In the genomic region with DNA sequence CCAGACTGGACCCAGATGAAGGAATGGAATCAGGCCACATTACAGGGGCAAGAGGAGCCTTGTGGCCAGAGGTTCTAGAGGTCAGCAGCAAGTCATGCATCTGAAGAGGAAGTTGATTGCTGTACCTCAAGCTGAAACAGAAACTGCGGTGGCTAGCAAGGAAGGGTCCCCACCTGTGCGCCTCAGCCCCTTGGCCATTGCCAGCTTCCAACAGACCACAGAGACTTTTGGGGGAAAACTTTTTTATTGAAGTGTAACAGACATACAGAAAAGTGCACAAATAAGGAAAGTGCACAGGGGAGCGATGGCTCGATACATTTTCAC, we compare ENCODE assay signal across 9 cellular contexts. TPM values are rescaled to one million over a fixed set of nuclear protein-coding genes. Genes with fewer than 3 reads are reported as not detected.
DNase-seq lines count a peak whose midpoint lies in the region; ATAC-seq and TF ChIP-seq lines count a peak whose summit lies in the region.
"Had no signal": no experiment of that assay in that cellular context is flagged by ENCODE, and none has a peak within 500 bp of the region (broad histone marks: within the 10 kb centered on the region; RNA-seq: fewer than 3 reads in every experiment).

No MANE protein-coding gene starts in this region.

- TF ChIP-seq EP300 in upper lobe of left lung (IDR thresholded peaks at IDR 0.05) = no peak

- H3K9me3 ChIP-seq in left ventricle myocardium inferior (replicated peaks) = no peaks in the 10 kb centered on the region
- no peaks in the 10 kb centered on the region for H3K9me3 ChIP-seq in OCI-LY1 (ENCODE audit: low read length)
- no peaks in the 10 kb centered on the region for H3K9me3 ChIP-seq in upper lobe of left lung
- H3K9me3 ChIP-seq in CD4-positive, alpha-beta memory T cell (ENCODE audit: control insufficient read depth in 1 of 2, low read length in 2 of 2) = no peaks in the 10 kb centered on the region

- H2AFZ ChIP-seq in OCI-LY1 (ENCODE audit: low read length) = peak overlapping the region; percentile 80

- H3K9ac ChIP-seq in OCI-LY1 (ENCODE audit: low read length) = peak overlapping the region; percentile 58

- H3F3A ChIP-seq in OCI-LY1 (ENCODE audit: insufficient read depth, low read length) = 0 out of 2 replicates have a peak, but pooled peaks cover 3% of the 10 kb centered on the region

- peaks cover 14% of the 10 kb centered on the region for H3K4me1 ChIP-seq in left ventricle myocardium inferior
- peaks cover 34% of the 10 kb centered on the region for H3K4me1 ChIP-seq in OCI-LY1 (ENCODE audit: insufficient read depth, low read length, severe bottlenecking)
- peaks cover 16 to 27% (median 18%) of the 10 kb centered on the region in 4 donors for H3K4me1 ChIP-seq in upper lobe of left lung
- peaks cover 4% of the 10 kb centered on the region for H3K4me1 ChIP-seq in CD4-positive, alpha-beta memory T cell (ENCODE audit: insufficient read depth, low read length)

- TF ChIP-seq POLR2A in upper lobe of left lung (IDR thresholded peaks at IDR 0.05) = no peak

- peaks cover 0 to 6% (median 4%) of the 10 kb centered on the region in 4 donors for H3K4me1 Mint-ChIP-seq in CD4-positive, alpha-beta memory T cell

- ATAC-seq in Right ventricle myocardium inferior (no peak), HG02970 (IDR thresholded peaks at IDR 0.05; ENCODE audit: low FRiP score, unreplicated experiment) (peak; percentile 63), upper lobe of left lung (ENCODE audit: low FRiP score in 2 of 2) (peak in 1 of 2 donors; percentile 68), left cardiac atrium (no peak)

- no peak overlapping the region for H3K4me3 ChIP-seq in left ventricle myocardium inferior
- peak overlapping the region; percentile 51 for H3K4me3 ChIP-seq in OCI-LY1 (ENCODE audit: low read depth, low read length, poor library complexity, severe bottlenecking)
- no peak overlapping the region for H3K4me3 ChIP-seq in upper lobe of left lung
- H3K4me3 ChIP-seq in CD4-positive, alpha-beta memory T cell (ENCODE audit: low read length in 2 of 2) = no peak overlapping the region

- WGBS in upper lobe of left lung, 2 donors = 71 to 72% methylated on average over 4 of the region's 4 CpGs

- CTCF ChIA-PET in CD4-positive, alpha-beta memory T cell (lab: Charles Lee; ENCODE audit: partially characterized antibody) = no interaction called here

- H3K36me3 Mint-ChIP-seq in CD4-positive, alpha-beta memory T cell = no peaks in the 10 kb centered on the region

- H3K27ac ChIP-seq in left ventricle myocardium inferior (replicated peaks) (no peak overlapping the region), OCI-LY1 (ENCODE audit: low read depth, low read length, poor library complexity, severe bottlenecking) (peak overlapping the region; percentile 94), upper lobe of left lung (peak overlapping the region in 3 of 4 donors; percentile 48 to 81 (median 49))
- no peak overlapping the region for H3K27ac ChIP-seq in CD4-positive, alpha-beta memory T cell (ENCODE audit: low read depth, low read length)

- H3K27ac Mint-ChIP-seq in CD4-positive, alpha-beta memory T cell = no peak overlapping the region

- H3K27me3 ChIP-seq in left ventricle myocardium inferior (ENCODE audit: low read depth) (no peaks in the 10 kb centered on the region), OCI-LY1 (ENCODE audit: insufficient read depth, low read length) (no peaks in the 10 kb centered on the region), upper lobe of left lung (no peaks in the 10 kb centered on the region)
- no peaks in the 10 kb centered on the region for H3K27me3 ChIP-seq in CD4-positive, alpha-beta memory T cell (ENCODE audit: insufficient read depth, low read length)

- no peaks in the 10 kb centered on the region for H3K9me2 ChIP-seq in OCI-LY1 (ENCODE audit: low read depth, low read length)

- TF ChIP-seq CTCF in left ventricle myocardium inferior (IDR thresholded peaks at IDR 0.05; ENCODE audit: borderline replicate concordance) (no peak), OCI-LY1 (IDR thresholded peaks at IDR 0.05; ENCODE audit: low read length) (no peak), upper lobe of left lung (IDR thresholded peaks at IDR 0.05) (no peak)

- H3K27me3 Mint-ChIP-seq in CD4-positive, alpha-beta memory T cell = peaks cover 0 to 5% of the 10 kb centered on the region in 2 donors

- DNase-seq in Right ventricle myocardium inferior (ENCODE audit: missing footprints) (peak; percentile 34), left ventricle myocardium inferior (no peak), upper lobe of left lung (peak in 1 of 2 donors; percentile 50), posterior cingulate gyrus (no peak), left cardiac atrium (no peak)
- DNase-seq in CD4-positive, alpha-beta memory T cell = no peak
- DNase-seq: ACHN had no signal

- peak overlapping the region in 1 of 8 donors; percentile 18 for H3K4me3 Mint-ChIP-seq in CD4-positive, alpha-beta memory T cell

- intact Hi-C loops in Right ventricle myocardium inferior (cut with DNase I) (no loop called here), left ventricle myocardium inferior (cut with micrococcal nuclease) (no loop called here), posterior cingulate gyrus (cut with DNase I) (no loop called here), left cardiac atrium (cut with DNase I) (no loop called here)
- intact Hi-C loops in CD4-positive, alpha-beta memory T cell (cut with micrococcal nuclease) = no loop called here

- H3K36me3 ChIP-seq in left ventricle myocardium inferior (no peaks in the 10 kb centered on the region), OCI-LY1 (ENCODE audit: insufficient read depth, low read length) (no peaks in the 10 kb centered on the region), upper lobe of left lung (no peaks in the 10 kb centered on the region)
- H3K36me3 ChIP-seq in CD4-positive, alpha-beta memory T cell (ENCODE audit: insufficient read depth, low read length) = no peaks in the 10 kb centered on the region

- H3K4me2 ChIP-seq in OCI-LY1 (ENCODE audit: low read length) = peak overlapping the region; percentile 77

- H3K79me2 ChIP-seq in OCI-LY1 (ENCODE audit: insufficient read depth, low read length) = no peaks in the 10 kb centered on the region

- no peaks in the 10 kb centered on the region for H3K9me3 Mint-ChIP-seq in CD4-positive, alpha-beta memory T cell

- no peaks in the 10 kb centered on the region for H4K20me1 ChIP-seq in OCI-LY1 (ENCODE audit: insufficient read depth, low read length)

- POLR2A ChIA-PET in CD4-positive, alpha-beta memory T cell (lab: Charles Lee; ENCODE audit: partially characterized antibody) = no interaction called here

RNA-seq across cellular contexts. Expression of gene SLC9A8, which starts 26.8 kb away (rescaled TPM):
- 4.7 TPM for total RNA-seq in Right ventricle myocardium inferior
- total RNA-seq in left ventricle myocardium inferior = 4.6 TPM
- 10 to 100 TPM; 13.2 to 19.6 (median 17.2) TPM for total RNA-seq in upper lobe of left lung
- total RNA-seq in CD4-positive, alpha-beta memory T cell = 10 to 100 TPM; 24.4 to 25.6 TPM
- polyA plus RNA-seq in CD4-positive, alpha-beta memory T cell = 1 to 10 TPM; 3.4 to 9.5 TPM
- 1 to 10 TPM; 6.4 to 6.5 TPM for total RNA-seq in left cardiac atrium

Comparison
In these comparisons a context has a peak if more than half of its experiments do, and no peak if none do; other contexts are left out.
1. H3K27ac ChIP-seq: peak in OCI-LY1 (single experiment) and upper lobe of left lung (3 of 4); none in left ventricle myocardium inferior (single experiment) and CD4-positive, alpha-beta memory T cell (single experiment).